14 cellular contexts compared by ENCODE assay signal in genomic region chr11:128513915-128514681, GRCh38.
A peak's percentile ranks its signal among the peaks of the same experiment; 100 is the strongest.
DNase-seq lines count a peak whose midpoint lies in the region; ATAC-seq and TF ChIP-seq lines count a peak whose summit lies in the region.
"Had no signal": no experiment of that assay in that cellular context is flagged by ENCODE, and none has a peak within 500 bp of the region (broad histone marks: within the 10 kb centered on the region; RNA-seq: fewer than 3 reads in every experiment).

No MANE protein-coding gene starts in this region.

- H3K27ac ChIP-seq in right cardiac atrium (ENCODE audit: low read length) (no peak overlapping the region), lower lobe of right lung (no peak overlapping the region), adrenal gland (no peak overlapping the region)

- DNase-seq in right cardiac atrium = no peak
- DNase-seq in Right ventricle myocardium inferior (ENCODE audit: missing footprints) = no peak
- no peak for DNase-seq in activated CD8-positive, alpha-beta T cell treated with anti-CD3 and anti-CD28 coated beads, Interleukin-2, amount 10 ng/mL, durations not matched to agents 7 days and 5 days
- no peak for DNase-seq in lower lobe of right lung
- DNase-seq in COR-L47 (lab: John Stamatoyannopoulos, UW) = no peak
- DNase-seq in adrenal gland = no peak
- DNase-seq in NCI-H526 treated with DMSO at 0.1 percent for 48 hours (lab: John Stamatoyannopoulos, UW) = no peak
- no peak for DNase-seq in G401 (ENCODE audit: low spot score)
- DNase-seq: dermis blood vessel endothelial cell, foreskin melanocyte, kidney glomerular epithelial cell, NCI-H446 treated with DMSO at 0.1 percent for 48 hours had no signal

- H3K27me3 ChIP-seq in right cardiac atrium (ENCODE audit: control insufficient read depth, insufficient read depth) = no peaks in the 10 kb centered on the region
- no peaks in the 10 kb centered on the region for H3K27me3 ChIP-seq in lower lobe of right lung (ENCODE audit: low read depth)
- no peaks in the 10 kb centered on the region for H3K27me3 ChIP-seq in adrenal gland

- H3K4me1 ChIP-seq in right cardiac atrium (ENCODE audit: control insufficient read depth, insufficient read depth, low read length) = peaks cover 8% of the 10 kb centered on the region
- peaks cover 87% of the 10 kb centered on the region for H3K4me1 ChIP-seq in lower lobe of right lung
- peaks cover 17 to 35% of the 10 kb centered on the region in 2 donors for H3K4me1 ChIP-seq in adrenal gland (replicated peaks in 1 of 2)

- POLR2A ChIA-PET in activated CD8-positive, alpha-beta T cell treated with anti-CD3 and anti-CD28 coated beads, Interleukin-2, amount 10 ng/mL, durations not matched to agents 7 days and 5 days (lab: Charles Lee) = interaction anchor here (1.9 to 23.0 kb wide), 9 partner anchors 3 to 224 kb away, joined by 6 to 652 read pairs (median 40); no protein-coding TSS in a partner anchor

- in situ Hi-C loops in G401 (cut with HindIII; ENCODE audit: low sequenced_read_pairs) = no loop called here

- H3K27me3 Mint-ChIP-seq in activated CD8-positive, alpha-beta T cell treated with anti-CD3 and anti-CD28 coated beads, Interleukin-2, amount 10 ng/mL, durations not matched to agents 7 days and 5 days (ENCODE audit: low read depth) = no peaks in the 10 kb centered on the region

- H3K4me3 Mint-ChIP-seq in activated CD8-positive, alpha-beta T cell treated with anti-CD3 and anti-CD28 coated beads, Interleukin-2, amount 10 ng/mL, durations not matched to agents 7 days and 5 days = peak overlapping the region; percentile 96
- H3K4me3 Mint-ChIP-seq: neural crest cell had no signal

- TF ChIP-seq CTCF in lower lobe of right lung (IDR thresholded peaks at IDR 0.05) (no peak), adrenal gland (IDR thresholded peaks at IDR 0.05) (no peak)

- peaks cover 71% of the 10 kb centered on the region for H3K4me1 Mint-ChIP-seq in activated CD8-positive, alpha-beta T cell treated with anti-CD3 and anti-CD28 coated beads, Interleukin-2, amount 10 ng/mL, durations not matched to agents 7 days and 5 days (ENCODE audit: low read depth)

- peaks cover 99% of the 10 kb centered on the region for H3K36me3 Mint-ChIP-seq in activated CD8-positive, alpha-beta T cell treated with anti-CD3 and anti-CD28 coated beads, Interleukin-2, amount 10 ng/mL, durations not matched to agents 7 days and 5 days (ENCODE audit: low read depth)

- no peaks in the 10 kb centered on the region for H3K9me3 ChIP-seq in right cardiac atrium (ENCODE audit: control insufficient read depth, low read length)
- no peaks in the 10 kb centered on the region for H3K9me3 ChIP-seq in lower lobe of right lung
- H3K9me3 ChIP-seq in adrenal gland (replicated peaks in 1 of 3) = no peaks in the 10 kb centered on the region

- H3K4me3 ChIP-seq in right cardiac atrium (ENCODE audit: low read length) = peak overlapping the region; percentile 23
- H3K4me3 ChIP-seq in lower lobe of right lung = peak overlapping the region; percentile 4
- H3K4me3 ChIP-seq in adrenal gland = no peak overlapping the region
- H3K4me3 ChIP-seq: smooth muscle cell had no signal

- ATAC-seq in right cardiac atrium = no peak
- ATAC-seq in Right ventricle myocardium inferior = no peak
- ATAC-seq in activated CD8-positive, alpha-beta T cell treated with anti-CD3 and anti-CD28 coated beads, Interleukin-2, amount 10 ng/mL, durations not matched to agents 7 days and 5 days = no peak
- no peak for ATAC-seq in lower lobe of right lung

- CTCF ChIA-PET in activated CD8-positive, alpha-beta T cell treated with anti-CD3 and anti-CD28 coated beads, Interleukin-2, amount 10 ng/mL, durations not matched to agents 7 days and 5 days (lab: Charles Lee) = interaction anchor here (0.7 to 11.8 kb wide), 10 partner anchors 12 to 475 kb away, joined by 3 to 247 read pairs (median 4); no protein-coding TSS in a partner anchor

- 63% methylated on average over 6 of the region's 6 CpGs for WGBS in right cardiac atrium
- WGBS in adrenal gland, 4 donors = 72 to 80% (median 75%) methylated on average over 6 of the region's 6 CpGs

- H3K27ac Mint-ChIP-seq in activated CD8-positive, alpha-beta T cell treated with anti-CD3 and anti-CD28 coated beads, Interleukin-2, amount 10 ng/mL, durations not matched to agents 7 days and 5 days = peak overlapping the region; percentile 82

- no peaks in the 10 kb centered on the region for H3K9me3 Mint-ChIP-seq in activated CD8-positive, alpha-beta T cell treated with anti-CD3 and anti-CD28 coated beads, Interleukin-2, amount 10 ng/mL, durations not matched to agents 7 days and 5 days (ENCODE audit: insufficient read depth)
- H3K9me3 Mint-ChIP-seq: neural crest cell had no signal

- no peak for TF ChIP-seq POLR2A in adrenal gland (IDR thresholded peaks at IDR 0.05)

- intact Hi-C loops in right cardiac atrium (cut with DNase I) (loop anchor here in 2 of 4 donors (10.0 kb wide), 1 partner anchor 49 kb away; no protein-coding TSS in a partner anchor), Right ventricle myocardium inferior (cut with DNase I) (no loop called here), lower lobe of right lung (cut with DNase I) (loop anchor here (10.0 kb wide), 1 partner anchor 49 kb away; no protein-coding TSS in a partner anchor), adrenal gland (cut with DNase I) (no loop called here)

- H3K36me3 ChIP-seq in lower lobe of right lung (peaks cover 10% of the 10 kb centered on the region), adrenal gland (replicated peaks in 1 of 2) (no peaks in the 10 kb centered on the region)

Comparison
In these comparisons a context has a peak if more than half of its experiments do, and no peak if none do; other contexts are left out.
1. H3K4me3 ChIP-seq: peak in right cardiac atrium (single experiment) and lower lobe of right lung (single experiment); none in adrenal gland (0 of 4).